9 cellular contexts compared by ENCODE assay signal in genomic region chr20:13220194-13220856, GRCh38. TPM values are rescaled to one million over a fixed set of nuclear protein-coding genes. Genes with fewer than 3 reads are reported as not detected.
A peak's percentile ranks its signal among the peaks of the same experiment; 100 is the strongest.
DNase-seq lines count a peak whose midpoint lies in the region; ATAC-seq, FAIRE-seq and TF ChIP-seq lines count a peak whose summit lies in the region.
"Had no signal": no experiment of that assay in that cellular context is flagged by ENCODE, and none has a peak within 500 bp of the region (broad histone marks: within the 10 kb centered on the region; RNA-seq: fewer than 3 reads in every experiment).

No MANE protein-coding gene starts in this region.

- H3K4me1 ChIP-seq in cardiac muscle cell (ENCODE audit: low read depth) (no peaks in the 10 kb centered on the region), pancreas (peaks cover 0 to 5% (median 4%) of the 10 kb centered on the region in 3 donors)

- DNase-seq in Daoy (ENCODE audit: low read depth) = peak; percentile 56
- peak; percentile 59 for DNase-seq in NCI-H2227 (lab: John Stamatoyannopoulos, UW; ENCODE audit: unreplicated experiment)
- DNase-seq in activated naive CD4-positive, alpha-beta T cell treated with anti-CD3 and anti-CD28 coated beads, Interleukin-2, amount 10 ng/mL, durations not matched to agents 7 days and 5 days = peak; percentile 46
- peak; percentile 38 to 69 for DNase-seq in cardiac muscle cell (ENCODE audit: low read depth in 1 of 2, low spot score in 1 of 2)
- peak; percentile 50 to 90 (median 74) for DNase-seq in pancreas
- DNase-seq in OCI-M2 (lab: John Stamatoyannopoulos, UW; ENCODE audit: unreplicated experiment) = no peak

- H3K4me3 Mint-ChIP-seq in activated naive CD4-positive, alpha-beta T cell treated with anti-CD3 and anti-CD28 coated beads, Interleukin-2, amount 10 ng/mL, durations not matched to agents 7 days and 5 days = peak overlapping the region; percentile 77

- peaks cover 70% of the 10 kb centered on the region for H3K27me3 Mint-ChIP-seq in activated naive CD4-positive, alpha-beta T cell treated with anti-CD3 and anti-CD28 coated beads, Interleukin-2, amount 10 ng/mL, durations not matched to agents 7 days and 5 days

- no peaks in the 10 kb centered on the region for H3K9me3 Mint-ChIP-seq in activated naive CD4-positive, alpha-beta T cell treated with anti-CD3 and anti-CD28 coated beads, Interleukin-2, amount 10 ng/mL, durations not matched to agents 7 days and 5 days
- H3K9me3 Mint-ChIP-seq: IgD-negative memory B cell had no signal

- peaks cover 19% of the 10 kb centered on the region for H3K4me1 Mint-ChIP-seq in activated naive CD4-positive, alpha-beta T cell treated with anti-CD3 and anti-CD28 coated beads, Interleukin-2, amount 10 ng/mL, durations not matched to agents 7 days and 5 days

- no peak overlapping the region for H3K27ac Mint-ChIP-seq in activated naive CD4-positive, alpha-beta T cell treated with anti-CD3 and anti-CD28 coated beads, Interleukin-2, amount 10 ng/mL, durations not matched to agents 7 days and 5 days
- H3K27ac Mint-ChIP-seq: IgD-negative memory B cell had no signal

- ATAC-seq in pancreas = peak; percentile 65 to 84 (median 75)
- no peak for ATAC-seq in GM18858 (IDR thresholded peaks at IDR 0.05; ENCODE audit: unreplicated experiment)
- ATAC-seq in HG03432 (IDR thresholded peaks at IDR 0.05; ENCODE audit: unreplicated experiment) = no peak

- no peak for FAIRE-seq in pancreas (lab: Jason Lieb, UNC)

- H3K9me3 ChIP-seq in cardiac muscle cell (ENCODE audit: low read depth) = no peaks in the 10 kb centered on the region
- H3K9me3 ChIP-seq in pancreas = no peaks in the 10 kb centered on the region

- WGBS in pancreas, 2 donors = 1% methylated on average over 58 to 63 of the region's 63 CpGs

- H3K27ac ChIP-seq in cardiac muscle cell (no peak overlapping the region), pancreas (no peak overlapping the region)

- CTCF ChIA-PET in activated naive CD4-positive, alpha-beta T cell treated with anti-CD3 and anti-CD28 coated beads, Interleukin-2, amount 10 ng/mL, durations not matched to agents 7 days and 5 days (lab: Charles Lee) = interaction anchor here (2.1 kb wide), 1 partner anchor 41 kb away, joined by 7 read pairs; no protein-coding TSS in a partner anchor

- intact Hi-C loops in pancreas (cut with DNase I) = no loop called here

- peaks cover 80% of the 10 kb centered on the region for H3K27me3 ChIP-seq in cardiac muscle cell
- H3K27me3 ChIP-seq in pancreas = peaks cover 0 to 8% (median 0%) of the 10 kb centered on the region in 4 donors

- H3K4me3 ChIP-seq in cardiac muscle cell (peak overlapping the region; percentile 46), pancreas (peak overlapping the region; percentile 33 to 58 (median 44))

- H3K36me3 Mint-ChIP-seq in activated naive CD4-positive, alpha-beta T cell treated with anti-CD3 and anti-CD28 coated beads, Interleukin-2, amount 10 ng/mL, durations not matched to agents 7 days and 5 days = no peaks in the 10 kb centered on the region
- H3K36me3 Mint-ChIP-seq: IgD-negative memory B cell had no signal

- no peak for TF ChIP-seq CTCF in cardiac muscle cell (IDR thresholded peaks at IDR 0.05; ENCODE audit: low read depth, low read length)
- no peak for TF ChIP-seq CTCF in pancreas (IDR thresholded peaks at IDR 0.05)

- no peaks in the 10 kb centered on the region for H3K36me3 ChIP-seq in cardiac muscle cell
- no peaks in the 10 kb centered on the region for H3K36me3 ChIP-seq in pancreas

RNA-seq across cellular contexts. Expression of gene ISM1, which starts 0.7 kb away (rescaled TPM):
- 0.46 and 1.1 TPM in 2 replicates for total RNA-seq in Daoy (2014; rRNA removed; shearing (Covaris generic))
- total RNA-seq in cardiac muscle cell = 0.07 and 0.21 TPM in 2 replicates
- 0.59 TPM in 1 of 2 replicates, not detected in the other for polyA plus RNA-seq in cardiac muscle cell
- 1 to 10 TPM; 1.2 to 5.6 (median 2.3) TPM for total RNA-seq in pancreas
- 1 to 10 TPM in 1 of 2 donors, under 1 TPM in 1; 0.52 to 1.4 TPM for polyA plus RNA-seq in pancreas

Comparison
In these comparisons a context has a peak if more than half of its experiments do, and no peak if none do; other contexts are left out.
1. ATAC-seq: peak in pancreas (4 of 4); none in GM18858 (single experiment) and HG03432 (single experiment).